Comparison of ENCODE assay signal across 8 cellular contexts in genomic region chr3:146589899-146590508, GRCh38. TPM values are rescaled to one million over a fixed set of nuclear protein-coding genes. Genes with fewer than 3 reads are reported as not detected.
DNase-seq lines count a peak whose midpoint lies in the region; ATAC-seq, FAIRE-seq and TF ChIP-seq lines count a peak whose summit lies in the region.

No MANE protein-coding gene starts in this region.

- no peaks in the 10 kb centered on the region for H3K4me1 Mint-ChIP-seq in natural killer cell

- no peaks in the 10 kb centered on the region for H3K36me3 Mint-ChIP-seq in natural killer cell

- TF ChIP-seq POLR2A in esophagus squamous epithelium (IDR thresholded peaks at IDR 0.05) = no peak
- no peak for TF ChIP-seq POLR2A in prostate gland (IDR thresholded peaks at IDR 0.05)

- no peak for FAIRE-seq in HTR-8/SVneo (lab: Jason Lieb, UNC)

- POLR2A ChIA-PET in RWPE1 (lab: Yijun Ruan, JAX; ENCODE audit: low non-redundant PET) = no interaction called here

- no peak for ATAC-seq in natural killer cell

- H3K27me3 Mint-ChIP-seq in natural killer cell (ENCODE audit: low read depth in 2 of 2) = peaks cover 0 to 3% of the 10 kb centered on the region in 2 donors

- 6 to 16% methylated on average over 1 of the region's 1 CpG for WGBS in esophagus squamous epithelium, 2 donors
- WGBS in prostate gland = 4% methylated on average over 1 of the region's 1 CpG

- no peaks in the 10 kb centered on the region for H3K27me3 ChIP-seq in esophagus squamous epithelium
- no peaks in the 10 kb centered on the region for H3K27me3 ChIP-seq in prostate gland (replicated peaks; ENCODE audit: insufficient read depth)

- H3K4me3 Mint-ChIP-seq in natural killer cell = no peak overlapping the region

- TF ChIP-seq CTCF in RWPE1 (conservative IDR thresholded peaks at IDR 0.05; ENCODE audit: low read depth) (peak; percentile 80), esophagus squamous epithelium (IDR thresholded peaks at IDR 0.05) (peak in 5 of 6 experiments; percentile 22 to 58 (median 46)), prostate gland (IDR thresholded peaks at IDR 0.05) (peak in 3 of 4 experiments; percentile 40 to 70 (median 65)), natural killer cell (IDR thresholded peaks at IDR 0.05) (no peak)

- H3K4me3 ChIP-seq in esophagus squamous epithelium (no peak overlapping the region), prostate gland (no peak overlapping the region)

- H3K36me3 ChIP-seq in esophagus squamous epithelium (no peaks in the 10 kb centered on the region), prostate gland (no peaks in the 10 kb centered on the region)

- intact Hi-C loops in esophagus squamous epithelium (cut with DNase I) (loop anchor here (10.0 kb wide), 1 partner anchor 375 kb away; no protein-coding TSS in a partner anchor), prostate gland (cut with DNase I) (no loop called here), natural killer cell (cut with micrococcal nuclease) (loop anchor here (5.0 kb wide), 1 partner anchor 1867 kb away; no protein-coding TSS in a partner anchor)

- H3K27ac ChIP-seq in RWPE1 (no peak overlapping the region), esophagus squamous epithelium (no peak overlapping the region), prostate gland (no peak overlapping the region)

- CTCF ChIA-PET in RWPE1 (lab: Yijun Ruan, JAX) = interaction anchor here (0.6 to 1.5 kb wide), 4 partner anchors 10 to 420 kb away, joined by 3 to 9 read pairs (median 6); no protein-coding TSS in a partner anchor

- no peaks in the 10 kb centered on the region for H3K4me1 ChIP-seq in esophagus squamous epithelium
- no peaks in the 10 kb centered on the region for H3K4me1 ChIP-seq in prostate gland (replicated peaks)

- DNase-seq in A172 (ENCODE audit: low spot score) = peak; percentile 43
- peak; percentile 55 for DNase-seq in GM03348 (ENCODE audit: low spot score)
- DNase-seq in HTR-8/SVneo (ENCODE audit: insufficient read length, low spot score) = peak; percentile 25
- DNase-seq in RWPE1 (ENCODE audit: low spot score) = peak; percentile 46
- DNase-seq in esophagus squamous epithelium (lab: John Stamatoyannopoulos, UW) = no peak
- peak; percentile 18 for DNase-seq in prostate gland (ENCODE audit: low spot score)
- DNase-seq in natural killer cell = no peak
- DNase-seq in GM19240 (ENCODE audit: insufficient read length, low spot score) = no peak

- no peaks in the 10 kb centered on the region for H3K9me3 ChIP-seq in esophagus squamous epithelium
- no peaks in the 10 kb centered on the region for H3K9me3 ChIP-seq in prostate gland

- H3K9me3 Mint-ChIP-seq in natural killer cell = no peaks in the 10 kb centered on the region

- H3K27ac Mint-ChIP-seq in natural killer cell = no peak overlapping the region

RNA-seq across cellular contexts. Expression of gene PLSCR5, which starts 15.1 kb away (rescaled TPM):
- not detected in 2 replicates for total RNA-seq in A172 (2014; rRNA removed; shearing (Covaris generic))
- total RNA-seq in esophagus squamous epithelium (not detected), prostate gland (not detected), natural killer cell (not detected)

RNA-seq across cellular contexts. Expression of gene PLSCR1, which starts 45.6 kb away (rescaled TPM):
- 66.0 and 69.2 TPM in 2 replicates for total RNA-seq in A172 (2014; rRNA removed; shearing (Covaris generic))
- 100 to 1,000 TPM in 1 of 4 donors, 10 to 100 TPM in 3; 51.1 to 138 (median 63.3) TPM for total RNA-seq in esophagus squamous epithelium
- total RNA-seq in prostate gland = 10 to 100 TPM; 35.0 to 90.1 TPM
- 10 to 100 TPM; 24.2 to 38.2 (median 35.2) TPM for total RNA-seq in natural killer cell

Comparison
In these comparisons a context has a peak if more than half of its experiments do, and no peak if none do; other contexts are left out.
1. DNase-seq: peak in A172 (single experiment), GM03348 (single experiment), HTR-8/SVneo (single experiment), RWPE1 (single experiment) and prostate gland (single experiment); none in esophagus squamous epithelium (single experiment), natural killer cell (single experiment) and GM19240 (single experiment).